In genomic region chr10:47160229-47160908, GRCh38 we compare ENCODE assay signal across 24 cellular contexts.
DNase-seq lines count a peak whose midpoint lies in the region; ATAC-seq and TF ChIP-seq lines count a peak whose summit lies in the region.
"Had no signal": no experiment of that assay in that cellular context is flagged by ENCODE, and none has a peak within 500 bp of the region (broad histone marks: within the 10 kb centered on the region; RNA-seq: fewer than 3 reads in every experiment).

No MANE protein-coding gene starts in this region.

- H3K4me3 Mint-ChIP-seq in CD14-positive monocyte = peak overlapping the region in 1 of 2 donors; percentile 76
- H3K4me3 Mint-ChIP-seq in activated T-helper 17 cell treated with anti-CD3 and anti-CD28 coated beads, Interleukin-2, amount 50 U/mL, for 72 hours = no peak overlapping the region
- no peak overlapping the region for H3K4me3 Mint-ChIP-seq in activated T-cell treated with anti-CD3 and anti-CD28 coated beads, Interleukin-2, amount 50 U/mL, for 4 hours
- H3K4me3 Mint-ChIP-seq: B cell had no signal

- no peak overlapping the region for H3K4me3 ChIP-seq in vagina

- DNase-seq in CD14-positive monocyte (ENCODE audit: low spot score) (no peak), islet precursor cell (peak; percentile 41), vagina (ENCODE audit: extremely low spot score in 2 of 2) (peak; percentile 64 to 84), NCI-H2107 treated with DMSO at 0.1 percent for 48 hours (lab: John Stamatoyannopoulos, UW; ENCODE audit: unreplicated experiment) (no peak), nucleus accumbens (lab: John Stamatoyannopoulos, UW) (no peak)
- DNase-seq in activated T-cell treated with anti-CD3 and anti-CD28 coated beads, Interleukin-2, amount 50 U/mL, for 4 hours = no peak
- DNase-seq: Calu3, DMS79 treated with DMSO at 0.1 percent for 48 hours, GF-D8, H7, MM.1S, NCI-H1048, NCI-H1417, NCI-H1694, NCI-H2029 treated with DMSO at 0.1 percent for 48 hours, NCI-H226, NCI-H510A, NCI-H69, Right ventricle myocardium superior, RPMI8226 had no signal

- peak overlapping the region; percentile 24 to 92 (median 88) for H3K27ac Mint-ChIP-seq in CD14-positive monocyte
- peak overlapping the region; percentile 8 for H3K27ac Mint-ChIP-seq in activated T-helper 17 cell treated with anti-CD3 and anti-CD28 coated beads, Interleukin-2, amount 50 U/mL, for 72 hours
- H3K27ac Mint-ChIP-seq: B cell, IgD-negative memory B cell had no signal

- no peak overlapping the region for H3K27ac ChIP-seq in vagina
- H3K27ac ChIP-seq: KMS-11 had no signal

- peaks cover 4% of the 10 kb centered on the region for H3K4me1 ChIP-seq in vagina

- peaks cover 4 to 14% (median 8%) of the 10 kb centered on the region in 7 donors for H3K9me3 Mint-ChIP-seq in CD14-positive monocyte
- H3K9me3 Mint-ChIP-seq in activated T-helper 17 cell treated with anti-CD3 and anti-CD28 coated beads, Interleukin-2, amount 50 U/mL, for 72 hours = peaks cover 7% of the 10 kb centered on the region
- peaks cover 15% of the 10 kb centered on the region for H3K9me3 Mint-ChIP-seq in activated T-cell treated with anti-CD3 and anti-CD28 coated beads, Interleukin-2, amount 50 U/mL, for 4 hours

- intact Hi-C loops in CD14-positive monocyte (cut with micrococcal nuclease) (no loop called here), vagina (cut with DNase I) (no loop called here)

- H3K4me1 Mint-ChIP-seq in CD14-positive monocyte = peaks cover 36% of the 10 kb centered on the region
- H3K4me1 Mint-ChIP-seq in activated T-helper 17 cell treated with anti-CD3 and anti-CD28 coated beads, Interleukin-2, amount 50 U/mL, for 72 hours = peaks cover 5% of the 10 kb centered on the region
- H3K4me1 Mint-ChIP-seq in activated T-cell treated with anti-CD3 and anti-CD28 coated beads, Interleukin-2, amount 50 U/mL, for 4 hours (ENCODE audit: low read depth) = peaks cover 11% of the 10 kb centered on the region

- no peak for ATAC-seq in activated T-helper 17 cell treated with anti-CD3 and anti-CD28 coated beads, Interleukin-2, amount 50 U/mL, for 72 hours (replicated peaks)
- no peak for ATAC-seq in activated T-cell treated with anti-CD3 and anti-CD28 coated beads, Interleukin-2, amount 50 U/mL, for 4 hours

- no peak for TF ChIP-seq POLR2A in vagina (IDR thresholded peaks at IDR 0.05)

- H3K27me3 Mint-ChIP-seq in CD14-positive monocyte (ENCODE audit: low read depth in 3 of 3) = peaks cover 0 to 6% (median 1%) of the 10 kb centered on the region in 3 donors
- H3K27me3 Mint-ChIP-seq in activated T-helper 17 cell treated with anti-CD3 and anti-CD28 coated beads, Interleukin-2, amount 50 U/mL, for 72 hours = peaks cover 12% of the 10 kb centered on the region
- H3K27me3 Mint-ChIP-seq in activated T-cell treated with anti-CD3 and anti-CD28 coated beads, Interleukin-2, amount 50 U/mL, for 4 hours (ENCODE audit: low read depth) = no peaks in the 10 kb centered on the region

- no peaks in the 10 kb centered on the region for H3K27me3 ChIP-seq in vagina

- TF ChIP-seq CTCF in CD14-positive monocyte (IDR thresholded peaks at IDR 0.05) = no peak
- TF ChIP-seq CTCF in vagina (IDR thresholded peaks at IDR 0.05) = no peak

- no peaks in the 10 kb centered on the region for H3K36me3 Mint-ChIP-seq in CD14-positive monocyte
- H3K36me3 Mint-ChIP-seq in activated T-helper 17 cell treated with anti-CD3 and anti-CD28 coated beads, Interleukin-2, amount 50 U/mL, for 72 hours (ENCODE audit: low read depth) = no peaks in the 10 kb centered on the region
- H3K36me3 Mint-ChIP-seq in activated T-cell treated with anti-CD3 and anti-CD28 coated beads, Interleukin-2, amount 50 U/mL, for 4 hours (ENCODE audit: insufficient read depth) = peaks cover 3% of the 10 kb centered on the region
- H3K36me3 Mint-ChIP-seq: IgD-negative memory B cell had no signal

- H3K36me3 ChIP-seq in vagina = no peaks in the 10 kb centered on the region

- no peaks in the 10 kb centered on the region for H3K9me3 ChIP-seq in vagina

Comparison
In these comparisons a context has a peak if more than half of its experiments do, and no peak if none do; other contexts are left out.
1. DNase-seq: peak in islet precursor cell (single experiment) and vagina (2 of 2); none in CD14-positive monocyte (single experiment), activated T-cell treated with anti-CD3 and anti-CD28 coated beads, Interleukin-2, amount 50 U/mL, for 4 hours (single experiment), NCI-H2107 treated with DMSO at 0.1 percent for 48 hours (single experiment) and nucleus accumbens (0 of 56).